In the genomic region with DNA sequence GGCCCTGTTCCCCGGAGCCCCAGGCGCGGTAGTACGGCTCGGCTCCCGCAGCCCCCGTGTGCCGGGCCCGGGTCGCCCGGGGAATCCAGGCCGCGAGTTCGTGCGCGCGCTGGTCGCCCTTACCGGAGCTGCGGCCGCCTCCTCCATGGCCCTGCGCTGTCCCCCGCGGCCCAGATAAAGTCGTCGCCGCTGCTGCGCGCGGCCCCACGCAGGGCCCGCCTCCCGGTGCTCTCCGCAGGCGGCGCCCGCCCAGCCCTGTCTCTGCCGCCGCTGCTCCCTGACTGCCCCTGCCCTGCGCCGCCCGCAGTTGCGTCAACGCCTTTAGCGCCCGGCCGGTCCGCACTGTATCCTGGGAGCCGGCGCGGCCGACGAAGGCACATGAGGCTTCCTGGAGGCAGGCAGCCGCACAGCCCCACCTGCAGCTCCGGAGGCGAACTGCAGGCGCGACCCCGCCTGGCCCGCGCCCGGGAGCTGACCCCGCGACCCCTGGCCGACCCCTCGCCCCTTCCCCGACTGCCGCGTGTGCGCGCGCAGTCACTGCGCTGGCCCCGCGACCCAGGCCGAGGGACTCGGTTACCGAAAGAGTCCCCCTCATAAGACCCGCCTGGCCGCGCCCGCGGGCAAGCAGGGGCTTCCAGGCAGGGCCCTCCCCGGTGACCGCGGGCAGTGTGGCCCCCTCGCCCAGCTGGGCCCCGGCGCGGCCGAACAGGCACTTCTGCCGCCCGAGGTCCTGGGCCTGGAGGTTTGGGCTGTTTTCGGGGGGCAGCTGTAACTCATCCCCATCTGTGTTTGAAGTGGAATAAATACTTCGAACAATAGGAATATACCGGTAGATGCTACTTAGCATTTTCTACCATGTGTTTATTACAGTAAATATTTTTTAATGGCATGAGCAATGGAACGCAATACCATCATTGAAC, we compare ENCODE assay signal across 8 cellular contexts.
A peak's percentile ranks its signal among the peaks of the same experiment; 100 is the strongest.
DNase-seq lines count a peak whose midpoint lies in the region; ATAC-seq and TF ChIP-seq lines count a peak whose summit lies in the region.

No MANE protein-coding gene starts in this region.

- H3K9me3 ChIP-seq in cardiac muscle cell (ENCODE audit: low read depth) (no peaks in the 10 kb centered on the region), parathyroid adenoma (ENCODE audit: control insufficient read depth, low read length) (no peaks in the 10 kb centered on the region), tibial nerve (no peaks in the 10 kb centered on the region)

- H3K4me2 ChIP-seq in parathyroid adenoma (ENCODE audit: low read length) = peak overlapping the region; percentile 82

- H3K27ac ChIP-seq in cardiac muscle cell (peak overlapping the region; percentile 87), parathyroid adenoma (peak overlapping the region; percentile 73), tibial nerve (peak overlapping the region; percentile 80 to 91 (median 89))

- peak overlapping the region; percentile 95 for H3K4me3 Mint-ChIP-seq in activated naive CD8-positive, alpha-beta T cell treated with anti-CD3 and anti-CD28 coated beads, Interleukin-2, amount 10 ng/mL, durations not matched to agents 7 days and 5 days

- H3K4me1 ChIP-seq in cardiac muscle cell (ENCODE audit: low read depth) (peaks cover 6% of the 10 kb centered on the region), parathyroid adenoma (peaks cover 9% of the 10 kb centered on the region), tibial nerve (peaks cover 0 to 34% (median 16%) of the 10 kb centered on the region in 4 donors)

- H3K4me1 Mint-ChIP-seq in activated naive CD8-positive, alpha-beta T cell treated with anti-CD3 and anti-CD28 coated beads, Interleukin-2, amount 10 ng/mL, durations not matched to agents 7 days and 5 days = peaks cover 38% of the 10 kb centered on the region

- POLR2A ChIA-PET in activated naive CD8-positive, alpha-beta T cell treated with anti-CD3 and anti-CD28 coated beads, Interleukin-2, amount 10 ng/mL, durations not matched to agents 7 days and 5 days (lab: Charles Lee) = interaction anchor here (0.9 to 2.4 kb wide), 7 partner anchors 13 to 477 kb away, joined by 3 to 14 read pairs (median 5); a partner anchor contains a TSS

- H3K27me3 Mint-ChIP-seq in activated naive CD8-positive, alpha-beta T cell treated with anti-CD3 and anti-CD28 coated beads, Interleukin-2, amount 10 ng/mL, durations not matched to agents 7 days and 5 days = peaks cover 13% of the 10 kb centered on the region

- ATAC-seq in HG02642 (IDR thresholded peaks at IDR 0.05; ENCODE audit: poor library complexity, unreplicated experiment) = peak; percentile 95
- ATAC-seq in activated naive CD8-positive, alpha-beta T cell treated with anti-CD3 and anti-CD28 coated beads, Interleukin-2, amount 10 ng/mL, durations not matched to agents 7 days and 5 days (ENCODE audit: low read depth) = peak; percentile 95

- TF ChIP-seq EP300 in tibial nerve (IDR thresholded peaks at IDR 0.05) = peak in 1 of 2 donors; percentile 88

- peak in 1 of 2 donors; percentile 63 for TF ChIP-seq POLR2A in tibial nerve (IDR thresholded peaks at IDR 0.05)

- H3K9ac ChIP-seq in parathyroid adenoma = peak overlapping the region; percentile 73

- WGBS in tibial nerve, 2 donors = 3% methylated on average over 18 to 22 of the region's 97 CpGs

- TF ChIP-seq CTCF in GM12872 (IDR thresholded peaks at IDR 0.05; ENCODE audit: insufficient read depth, low read depth, low read length) = peak; percentile 82
- peak; percentile 77 for TF ChIP-seq CTCF in cardiac muscle cell (IDR thresholded peaks at IDR 0.05; ENCODE audit: low read depth, low read length)
- TF ChIP-seq CTCF in parathyroid adenoma (IDR thresholded peaks at IDR 0.05) = peak; percentile 99
- peak; percentile 97 to 100 (median 99) for TF ChIP-seq CTCF in tibial nerve (IDR thresholded peaks at IDR 0.05)

- H3K36me3 ChIP-seq in cardiac muscle cell (peaks cover 12% of the 10 kb centered on the region), parathyroid adenoma (ENCODE audit: control insufficient read depth, insufficient read depth, low read length) (no peaks in the 10 kb centered on the region), tibial nerve (peaks cover 0 to 21% (median 12%) of the 10 kb centered on the region in 3 donors)

- H3K4me3 ChIP-seq in cardiac muscle cell (peak overlapping the region; percentile 69), parathyroid adenoma (ENCODE audit: low read depth, low read length) (peak overlapping the region; percentile 62), tibial nerve (peak overlapping the region; percentile 43 to 99 (median 86))

- H3K36me3 Mint-ChIP-seq in activated naive CD8-positive, alpha-beta T cell treated with anti-CD3 and anti-CD28 coated beads, Interleukin-2, amount 10 ng/mL, durations not matched to agents 7 days and 5 days = peaks cover 9% of the 10 kb centered on the region

- peak overlapping the region; percentile 91 for H3K27ac Mint-ChIP-seq in activated naive CD8-positive, alpha-beta T cell treated with anti-CD3 and anti-CD28 coated beads, Interleukin-2, amount 10 ng/mL, durations not matched to agents 7 days and 5 days

- no peaks in the 10 kb centered on the region for H3K9me3 Mint-ChIP-seq in activated naive CD8-positive, alpha-beta T cell treated with anti-CD3 and anti-CD28 coated beads, Interleukin-2, amount 10 ng/mL, durations not matched to agents 7 days and 5 days

- H2AFZ ChIP-seq in parathyroid adenoma = peak overlapping the region; percentile 99

- H3K27me3 ChIP-seq in cardiac muscle cell (peaks cover 8% of the 10 kb centered on the region), parathyroid adenoma (ENCODE audit: control insufficient read depth, insufficient read depth, low read length) (no peaks in the 10 kb centered on the region), tibial nerve (no peaks in the 10 kb centered on the region)

- peaks cover 20% of the 10 kb centered on the region for H3K79me2 ChIP-seq in parathyroid adenoma

- DNase-seq in NCI-H1105 (lab: John Stamatoyannopoulos, UW) (peak; percentile 90), SKM-1 (lab: John Stamatoyannopoulos, UW; ENCODE audit: unreplicated experiment) (peak; percentile 16), cardiac muscle cell (ENCODE audit: low read depth in 1 of 2, low spot score in 1 of 2) (peak; percentile 96 to 97), tibial nerve (ENCODE audit: low spot score in 2 of 2) (peak; percentile 86 to 87)
- peak; percentile 93 for DNase-seq in activated naive CD8-positive, alpha-beta T cell treated with anti-CD3 and anti-CD28 coated beads, Interleukin-2, amount 10 ng/mL, durations not matched to agents 7 days and 5 days

Comparison
In these comparisons a context has a peak if more than half of its experiments do, and no peak if none do; other contexts are left out.
1. Peak in every context shown above with its lines: DNase-seq, ATAC-seq, H3K4me3 ChIP-seq and H3K27ac ChIP-seq.
2. DNase-seq: peak in every context shown above with its lines; median percentile 96 in cardiac muscle cell; 93 in activated naive CD8-positive, alpha-beta T cell treated with anti-CD3 and anti-CD28 coated beads, Interleukin-2, amount 10 ng/mL, durations not matched to agents 7 days and 5 days; 90 in NCI-H1105; 86 in tibial nerve; 16 in SKM-1.